ENCODE assay signal across 9 cellular contexts in the genomic region with DNA sequence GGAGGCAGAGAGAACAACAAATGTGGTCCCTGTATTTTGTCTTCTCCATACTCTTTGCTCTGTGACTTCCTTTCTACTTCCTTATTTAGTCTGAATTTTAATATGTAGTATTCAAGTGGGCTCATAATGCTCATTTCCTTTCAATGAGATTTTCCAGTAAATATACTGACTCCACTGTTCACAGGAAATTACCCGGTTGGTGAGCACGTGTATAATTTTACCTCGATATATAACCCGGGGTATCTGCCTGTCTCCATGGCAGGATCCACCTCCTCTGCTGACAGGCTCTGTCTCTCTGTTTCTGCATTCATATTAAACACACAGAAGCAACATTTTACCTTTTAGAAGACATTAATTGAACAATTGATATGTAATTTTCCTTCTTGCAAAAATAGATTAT.
DNase-seq lines count a peak whose midpoint lies in the region; ATAC-seq and TF ChIP-seq lines count a peak whose summit lies in the region.
"Had no signal": no experiment of that assay in that cellular context is flagged by ENCODE, and none has a peak within 500 bp of the region (broad histone marks: within the 10 kb centered on the region; RNA-seq: fewer than 3 reads in every experiment).

No MANE protein-coding gene starts in this region.

- H3K9ac ChIP-seq in mesendoderm (ENCODE audit: low read length), result no peak overlapping the region

- H3K79me2 ChIP-seq in mesendoderm (ENCODE audit: control insufficient read depth, insufficient read depth, low read length), result no peaks in the 10 kb centered on the region

- H2AK5ac ChIP-seq in mesendoderm (ENCODE audit: low read length), result no peak overlapping the region

- H3K4me1 ChIP-seq in mesendoderm (ENCODE audit: control insufficient read depth, low read depth, low read length) (peaks cover 11% of the 10 kb centered on the region), thyroid gland (peaks cover 0 to 5% of the 10 kb centered on the region in 2 donors)

- WGBS in mesendoderm (ENCODE audit: extremely low coverage, insufficient coverage, low lambda C conversion rate), result no CpG with 5 or more reads among the region's 4 CpGs
- whole genome bisulfite sequencing in thyroid gland, 2 donors, result 65 to 69% methylated on average over 4 of the region's 4 CpGs

- H2BK5ac ChIP-seq in mesendoderm (ENCODE audit: low read length), result no peak overlapping the region

- H3K9me3 Mint-ChIP-seq in activated CD4-positive, alpha-beta T cell treated with anti-CD3 and anti-CD28 coated beads for 36 hours (ENCODE audit: low read depth), result no peaks in the 10 kb centered on the region
- no peaks in the 10 kb centered on the region for H3K9me3 Mint-ChIP-seq in activated T-helper 17 cell treated with anti-CD3 and anti-CD28 coated beads, Interleukin-2, amount 50 U/mL, for 72 hours

- peak overlapping the region; percentile 4 for H2BK120ac ChIP-seq in mesendoderm (ENCODE audit: low read depth, low read length)

- H2BK15ac ChIP-seq in mesendoderm (replicated peaks; ENCODE audit: low read depth), result no peak overlapping the region

- no peak overlapping the region for H4K8ac ChIP-seq in mesendoderm (ENCODE audit: low read depth, low read length)

- TF ChIP-seq POLR2A in thyroid gland (IDR thresholded peaks at IDR 0.05), result no peak

- no peaks in the 10 kb centered on the region for H3K79me1 ChIP-seq in mesendoderm (ENCODE audit: low read length)

- no peak for DNase-seq in activated CD4-positive, alpha-beta T cell treated with anti-CD3 and anti-CD28 coated beads for 36 hours
- DNase-seq in activated CD4-positive, alpha-beta T cell treated with anti-CD3 and anti-CD28 coated beads for 4 hours, result no peak
- no peak for DNase-seq in mesendoderm
- DNase-seq in thyroid gland, result no peak
- no peak for DNase-seq in NCI-H774 (lab: John Stamatoyannopoulos, UW)
- DNase-seq in CD1c-positive myeloid dendritic cell (ENCODE audit: extremely low spot score), result no peak
- DNase-seq: stimulated activated CD4-positive, alpha-beta T cell treated with anti-CD3 and anti-CD28 coated beads, Interleukin-4, amount 100 ng/mL, for 1 hour had no signal

- H3K36me3 ChIP-seq in mesendoderm (ENCODE audit: control insufficient read depth, insufficient read depth, low read length) (no peaks in the 10 kb centered on the region), thyroid gland (no peaks in the 10 kb centered on the region)

- H3K27ac ChIP-seq in mesendoderm (ENCODE audit: low read depth, low read length), result no peak overlapping the region
- H3K27ac ChIP-seq in thyroid gland, result peak overlapping the region; percentile 27 to 54 (median 42)

- H3K27me3 ChIP-seq in mesendoderm (ENCODE audit: insufficient read depth, low read length, poor library complexity) (no peaks in the 10 kb centered on the region), thyroid gland (no peaks in the 10 kb centered on the region)

- peaks cover 28% of the 10 kb centered on the region for H3K4me1 Mint-ChIP-seq in activated CD4-positive, alpha-beta T cell treated with anti-CD3 and anti-CD28 coated beads for 36 hours
- peaks cover 21% of the 10 kb centered on the region for H3K4me1 Mint-ChIP-seq in activated T-helper 17 cell treated with anti-CD3 and anti-CD28 coated beads, Interleukin-2, amount 50 U/mL, for 72 hours

- H3K36me3 Mint-ChIP-seq in activated CD4-positive, alpha-beta T cell treated with anti-CD3 and anti-CD28 coated beads for 36 hours (ENCODE audit: low read depth), result no peaks in the 10 kb centered on the region
- no peaks in the 10 kb centered on the region for H3K36me3 Mint-ChIP-seq in activated T-helper 17 cell treated with anti-CD3 and anti-CD28 coated beads, Interleukin-2, amount 50 U/mL, for 72 hours (ENCODE audit: low read depth)

- no peaks in the 10 kb centered on the region for H3K27me3 Mint-ChIP-seq in activated CD4-positive, alpha-beta T cell treated with anti-CD3 and anti-CD28 coated beads for 36 hours
- H3K27me3 Mint-ChIP-seq in activated T-helper 17 cell treated with anti-CD3 and anti-CD28 coated beads, Interleukin-2, amount 50 U/mL, for 72 hours, result no peaks in the 10 kb centered on the region

- H3K18ac ChIP-seq in mesendoderm (ENCODE audit: low read length), result no peak overlapping the region

- TF ChIP-seq CTCF in thyroid gland (IDR thresholded peaks at IDR 0.05), result no peak

- H3K27ac Mint-ChIP-seq in activated CD4-positive, alpha-beta T cell treated with anti-CD3 and anti-CD28 coated beads for 36 hours, result peak overlapping the region; percentile 72
- H3K27ac Mint-ChIP-seq in activated T-helper 17 cell treated with anti-CD3 and anti-CD28 coated beads, Interleukin-2, amount 50 U/mL, for 72 hours, result peak overlapping the region; percentile 83

- no peak overlapping the region for H3K4ac ChIP-seq in mesendoderm (ENCODE audit: low read depth, low read length)

- no peak overlapping the region for H3K4me3 ChIP-seq in mesendoderm (ENCODE audit: low read length)
- H3K4me3 ChIP-seq in thyroid gland (replicated peaks in 1 of 3), result no peak overlapping the region

- no peak overlapping the region for H3K56ac ChIP-seq in mesendoderm (ENCODE audit: low read length)

- H4K5ac ChIP-seq in mesendoderm (ENCODE audit: low read length), result no peak overlapping the region

- intact Hi-C loops in activated CD4-positive, alpha-beta T cell treated with anti-CD3 and anti-CD28 coated beads for 36 hours (cut with DNase I, micrococcal nuclease), result loop anchor here (2.0 to 5.0 kb wide), 8 partner anchors 103 to 668 kb away; partner anchors contain the start of gene SCAF11 (in 1 of the 2)
- intact Hi-C loops in thyroid gland (cut with DNase I), result loop anchor here (10.0 kb wide), 1 partner anchor 295 kb away; no protein-coding TSS in a partner anchor

- POLR2A ChIA-PET in activated CD4-positive, alpha-beta T cell treated with anti-CD3 and anti-CD28 coated beads for 36 hours (lab: Charles Lee), result no interaction called here

- no peak overlapping the region for H3K4me2 ChIP-seq in mesendoderm (ENCODE audit: low read length)

- peak; percentile 44 for ATAC-seq in activated CD4-positive, alpha-beta T cell treated with anti-CD3 and anti-CD28 coated beads for 36 hours
- ATAC-seq in activated T-helper 17 cell treated with anti-CD3 and anti-CD28 coated beads, Interleukin-2, amount 50 U/mL, for 72 hours (replicated peaks), result no peak
- ATAC-seq in HG03442 (IDR thresholded peaks at IDR 0.05; ENCODE audit: unreplicated experiment), result no peak

- no peak overlapping the region for H3K4me3 Mint-ChIP-seq in activated CD4-positive, alpha-beta T cell treated with anti-CD3 and anti-CD28 coated beads for 36 hours
- H3K4me3 Mint-ChIP-seq in activated T-helper 17 cell treated with anti-CD3 and anti-CD28 coated beads, Interleukin-2, amount 50 U/mL, for 72 hours, result peak overlapping the region; percentile 31

- H3K9me3 ChIP-seq in thyroid gland, result no peaks in the 10 kb centered on the region

- CTCF ChIA-PET in activated CD4-positive, alpha-beta T cell treated with anti-CD3 and anti-CD28 coated beads for 36 hours (lab: Charles Lee), result interaction anchor here (0.9 kb wide), 1 partner anchor 9 kb away, joined by 4 read pairs; no protein-coding TSS in a partner anchor

- H3K23ac ChIP-seq in mesendoderm (ENCODE audit: low read length), result no peak overlapping the region
